ENCODE assay signal across 10 cellular contexts in genomic region chr22:50262460-50262911, GRCh38. TPM values are rescaled to one million over a fixed set of nuclear protein-coding genes. Genes with fewer than 3 reads are reported as not detected.
DNase-seq lines count a peak whose midpoint lies in the region; ATAC-seq, FAIRE-seq and TF ChIP-seq lines count a peak whose summit lies in the region.
"Had no signal": no experiment of that assay in that cellular context is flagged by ENCODE, and none has a peak within 500 bp of the region (broad histone marks: within the 10 kb centered on the region; RNA-seq: fewer than 3 reads in every experiment).

No MANE protein-coding gene starts in this region.

- H3K27me3 ChIP-seq in astrocyte (ENCODE audit: insufficient read depth, low read length), result no peaks in the 10 kb centered on the region

- H3K4me1 Mint-ChIP-seq in activated CD8-positive, alpha-beta memory T cell treated with anti-CD3 and anti-CD28 coated beads, Interleukin-2, amount 10 ng/mL, durations not matched to agents 7 days and 5 days, result peaks cover 6% of the 10 kb centered on the region
- H3K4me1 Mint-ChIP-seq in astrocyte (ENCODE audit: low read depth, unreplicated experiment), result peaks cover 7% of the 10 kb centered on the region
- H3K4me1 Mint-ChIP-seq in osteocyte (ENCODE audit: unreplicated experiment), result peaks cover 19% of the 10 kb centered on the region

- no peak overlapping the region for H3K4me3 ChIP-seq in astrocyte (ENCODE audit: insufficient read depth, low read depth, low read length)

- H3K4me2 ChIP-seq in astrocyte (ENCODE audit: low read length), result peak overlapping the region; percentile 92

- no peak overlapping the region for H2AFZ ChIP-seq in astrocyte (ENCODE audit: low read depth, low read length)

- no peak for TF ChIP-seq CTCF in astrocyte (IDR thresholded peaks at IDR 0.05; ENCODE audit: insufficient read depth, low read depth, low read length)
- TF ChIP-seq CTCF in osteocyte (IDR thresholded peaks at IDR 0.05), result no peak

- H3K4me3 Mint-ChIP-seq in activated CD8-positive, alpha-beta memory T cell treated with anti-CD3 and anti-CD28 coated beads, Interleukin-2, amount 10 ng/mL, durations not matched to agents 7 days and 5 days, result peak overlapping the region; percentile 46
- peak overlapping the region; percentile 76 for H3K4me3 Mint-ChIP-seq in astrocyte (ENCODE audit: unreplicated experiment)
- peak overlapping the region; percentile 65 for H3K4me3 Mint-ChIP-seq in osteocyte (ENCODE audit: unreplicated experiment)

- H3K27me3 Mint-ChIP-seq in activated CD8-positive, alpha-beta memory T cell treated with anti-CD3 and anti-CD28 coated beads, Interleukin-2, amount 10 ng/mL, durations not matched to agents 7 days and 5 days, result peaks cover 6% of the 10 kb centered on the region
- H3K27me3 Mint-ChIP-seq in astrocyte (ENCODE audit: low read depth, unreplicated experiment), result peaks cover 3% of the 10 kb centered on the region
- no peaks in the 10 kb centered on the region for H3K27me3 Mint-ChIP-seq in osteocyte (ENCODE audit: unreplicated experiment)

- ATAC-seq in activated CD8-positive, alpha-beta memory T cell treated with anti-CD3 and anti-CD28 coated beads, Interleukin-2, amount 10 ng/mL, durations not matched to agents 7 days and 5 days, result no peak
- no peak for ATAC-seq in HG03571 (IDR thresholded peaks at IDR 0.05; ENCODE audit: unreplicated experiment)

- H3K79me2 ChIP-seq in astrocyte (ENCODE audit: insufficient read depth, low read length), result peaks cover 26% of the 10 kb centered on the region

- no peak overlapping the region for H3K9ac ChIP-seq in astrocyte (ENCODE audit: low read length)

- H3K9me3 ChIP-seq in astrocyte (ENCODE audit: insufficient read depth, low read depth, low read length), result no peaks in the 10 kb centered on the region
- H3K9me3 ChIP-seq: tibial artery had no signal

- CTCF ChIA-PET in activated CD8-positive, alpha-beta memory T cell treated with anti-CD3 and anti-CD28 coated beads, Interleukin-2, amount 10 ng/mL, durations not matched to agents 7 days and 5 days (lab: Charles Lee), result interaction anchor here (0.8 to 2.1 kb wide), 8 partner anchors 10 to 358 kb away, joined by 3 to 8 read pairs (median 4); no protein-coding TSS in a partner anchor

- H3K9me3 Mint-ChIP-seq in activated CD8-positive, alpha-beta memory T cell treated with anti-CD3 and anti-CD28 coated beads, Interleukin-2, amount 10 ng/mL, durations not matched to agents 7 days and 5 days (ENCODE audit: low read depth), result no peaks in the 10 kb centered on the region
- H3K9me3 Mint-ChIP-seq in astrocyte (ENCODE audit: unreplicated experiment) (no peaks in the 10 kb centered on the region), osteocyte (ENCODE audit: unreplicated experiment) (no peaks in the 10 kb centered on the region)

- H3K36me3 Mint-ChIP-seq in activated CD8-positive, alpha-beta memory T cell treated with anti-CD3 and anti-CD28 coated beads, Interleukin-2, amount 10 ng/mL, durations not matched to agents 7 days and 5 days, result no peaks in the 10 kb centered on the region
- H3K36me3 Mint-ChIP-seq in astrocyte (ENCODE audit: low read depth, unreplicated experiment) (peaks cover 8% of the 10 kb centered on the region), osteocyte (ENCODE audit: unreplicated experiment) (no peaks in the 10 kb centered on the region)

- peaks cover 9% of the 10 kb centered on the region for H4K20me1 ChIP-seq in astrocyte (ENCODE audit: insufficient read depth, low read length)

- no peak for DNase-seq in activated CD8-positive, alpha-beta memory T cell treated with anti-CD3 and anti-CD28 coated beads, Interleukin-2, amount 10 ng/mL, durations not matched to agents 7 days and 5 days
- DNase-seq in activated CD8-positive, alpha-beta memory T cell treated with anti-CD3 and anti-CD28 coated beads, Interleukin-2, amount 50 U/mL, for 48 hours, result no peak
- DNase-seq in NCI-H226 (peak; percentile 30), astrocyte (ENCODE audit: low read depth) (no peak), osteocyte (ENCODE audit: extremely low spot score, unreplicated experiment) (no peak), C1 segment of cervical spinal cord (lab: John Stamatoyannopoulos, UW) (no peak), iPS-NIHi7 (ENCODE audit: extremely low spot score) (no peak)
- DNase-seq: kidney, tibial artery had no signal

- no peak for FAIRE-seq in astrocyte (lab: Jason Lieb, UNC)
- FAIRE-seq: kidney had no signal

- H3K36me3 ChIP-seq in astrocyte (ENCODE audit: insufficient read depth, low read length), result no peaks in the 10 kb centered on the region
- H3K36me3 ChIP-seq: tibial artery had no signal

- peaks cover 17% of the 10 kb centered on the region for H3K4me1 ChIP-seq in astrocyte (ENCODE audit: insufficient read depth, low read length)

- H3K27ac ChIP-seq in astrocyte (ENCODE audit: low read depth, low read length), result no peak overlapping the region
- H3K27ac ChIP-seq: tibial artery had no signal

- no peak overlapping the region for H3K27ac Mint-ChIP-seq in activated CD8-positive, alpha-beta memory T cell treated with anti-CD3 and anti-CD28 coated beads, Interleukin-2, amount 10 ng/mL, durations not matched to agents 7 days and 5 days
- H3K27ac Mint-ChIP-seq in astrocyte (ENCODE audit: unreplicated experiment) (peak overlapping the region; percentile 34), osteocyte (ENCODE audit: unreplicated experiment) (no peak overlapping the region)

RNA-seq across cellular contexts. Expression of gene MAPK12, which starts 1.0 kb away (rescaled TPM):
- 10 to 100 TPM; 13.9 to 15.8 TPM for total RNA-seq in activated CD8-positive, alpha-beta memory T cell treated with anti-CD3 and anti-CD28 coated beads, Interleukin-2, amount 10 ng/mL, durations not matched to agents 7 days and 5 days
- total RNA-seq in astrocyte, result 29.1 and 36.4 TPM in 2 replicates
- total RNA-seq in osteocyte, result 24.8 and 27.3 TPM in 2 replicates

RNA-seq across cellular contexts. Expression of gene MAPK11, which starts 7.7 kb away (rescaled TPM):
- total RNA-seq in activated CD8-positive, alpha-beta memory T cell treated with anti-CD3 and anti-CD28 coated beads, Interleukin-2, amount 10 ng/mL, durations not matched to agents 7 days and 5 days, result 10 to 100 TPM; 16.5 to 18.5 TPM
- total RNA-seq in astrocyte (19.6 and 22.4 TPM in 2 replicates), osteocyte (6.4 and 6.9 TPM in 2 replicates)

RNA-seq across cellular contexts. Expression of gene HDAC10, which starts 11.4 kb away (rescaled TPM):
- total RNA-seq in activated CD8-positive, alpha-beta memory T cell treated with anti-CD3 and anti-CD28 coated beads, Interleukin-2, amount 10 ng/mL, durations not matched to agents 7 days and 5 days, result 10 to 100 TPM; 75.2 to 96.3 TPM
- total RNA-seq in astrocyte (36.8 and 46.5 TPM in 2 replicates), osteocyte (37.7 and 38.3 TPM in 2 replicates)

RNA-seq across cellular contexts. Expression of gene TUBGCP6, which starts 17.7 kb away (rescaled TPM):
- 10 to 100 TPM; 60.9 to 72.0 TPM for total RNA-seq in activated CD8-positive, alpha-beta memory T cell treated with anti-CD3 and anti-CD28 coated beads, Interleukin-2, amount 10 ng/mL, durations not matched to agents 7 days and 5 days
- total RNA-seq in astrocyte (25.4 and 26.3 TPM in 2 replicates), osteocyte (52.5 and 55.7 TPM in 2 replicates)

RNA-seq across cellular contexts. Expression of gene PLXNB2, which starts 45.0 kb away (rescaled TPM):
- total RNA-seq in activated CD8-positive, alpha-beta memory T cell treated with anti-CD3 and anti-CD28 coated beads, Interleukin-2, amount 10 ng/mL, durations not matched to agents 7 days and 5 days, result 10 to 100 TPM; 23.4 to 26.6 TPM
- 327 and 376 TPM in 2 replicates for total RNA-seq in astrocyte
- total RNA-seq in osteocyte, result 347 and 362 TPM in 2 replicates
